Comparison of ENCODE assay signal across 19 cellular contexts in the genomic region with DNA sequence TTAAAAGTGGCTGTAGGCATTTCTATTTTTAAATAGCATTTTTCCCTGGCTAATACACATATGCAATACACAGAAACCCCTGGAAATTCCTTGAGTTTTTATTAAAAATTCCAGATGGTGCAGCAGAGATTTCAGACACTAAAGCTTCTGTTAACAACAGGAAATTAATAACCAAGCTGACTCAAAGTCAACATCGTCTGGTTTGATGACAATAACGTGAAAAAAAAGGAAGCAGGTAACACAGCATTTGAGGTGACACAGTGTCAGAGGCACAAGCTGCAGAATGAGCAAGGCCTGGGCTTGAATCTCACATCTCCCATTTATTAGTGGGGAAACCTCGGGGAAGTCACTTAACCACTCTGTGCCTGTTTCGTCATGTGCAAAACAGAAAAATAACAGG.
DNase-seq lines count a peak whose midpoint lies in the region; ATAC-seq and TF ChIP-seq lines count a peak whose summit lies in the region.
"Had no signal": no experiment of that assay in that cellular context is flagged by ENCODE, and none has a peak within 500 bp of the region (broad histone marks: within the 10 kb centered on the region; RNA-seq: fewer than 3 reads in every experiment).

No MANE protein-coding gene starts in this region.

- intact Hi-C loops in Calu3 (cut with micrococcal nuclease; ENCODE audit: unreplicated experiment): no loop called here

- H3K4me1 Mint-ChIP-seq in Calu3 (ENCODE audit: low read depth, unreplicated experiment) (peaks cover 33% of the 10 kb centered on the region), chondrocyte (ENCODE audit: low read depth) (no peaks in the 10 kb centered on the region)
- H3K4me1 Mint-ChIP-seq: CD4-positive, CD25-positive, alpha-beta regulatory T cell had no signal

- no peak overlapping the region for H3K4me3 ChIP-seq in epithelial cell of esophagus (ENCODE audit: low read length)
- H3K4me3 ChIP-seq: BLaER1, SJCRH30 had no signal

- H3K27ac Mint-ChIP-seq in Calu3 (ENCODE audit: unreplicated experiment): peak overlapping the region; percentile 85
- no peak overlapping the region for H3K27ac Mint-ChIP-seq in chondrocyte (ENCODE audit: unreplicated experiment)
- H3K27ac Mint-ChIP-seq: CD4-positive, CD25-positive, alpha-beta regulatory T cell had no signal

- DNase-seq in Calu3: peak; percentile 20
- peak; percentile 92 for DNase-seq in DMS53 (lab: John Stamatoyannopoulos, UW)
- DNase-seq in NCI-H774 (lab: John Stamatoyannopoulos, UW): peak; percentile 66
- peak; percentile 34 for DNase-seq in epithelial cell of esophagus (ENCODE audit: low read depth)
- no peak for DNase-seq in D341Med (ENCODE audit: low spot score)
- no peak for DNase-seq in kidney glomerular epithelial cell (lab: John Stamatoyannopoulos, UW)
- DNase-seq in chondrocyte (ENCODE audit: low spot score): no peak
- DNase-seq: CD4-positive, CD25-positive, alpha-beta regulatory T cell; IMR-90; KG1; MM.1S; NCI-H2029; NCI-H446 treated with DMSO at 0.1 percent for 48 hours; NCI-H526; SJCRH30 had no signal

- H3K36me3 Mint-ChIP-seq in Calu3 (ENCODE audit: insufficient read depth, unreplicated experiment): no peaks in the 10 kb centered on the region
- no peaks in the 10 kb centered on the region for H3K36me3 Mint-ChIP-seq in chondrocyte (ENCODE audit: low read depth)
- H3K36me3 Mint-ChIP-seq: CD4-positive, CD25-positive, alpha-beta regulatory T cell had no signal

- CTCF ChIA-PET in Calu3 (lab: Charles Lee): interaction anchor here (0.7 to 1.0 kb wide), 2 partner anchors 52 to 1273 kb away, joined by 3 to 6 read pairs; no protein-coding TSS in a partner anchor

- H3K4me3 Mint-ChIP-seq in Calu3 (ENCODE audit: low read depth, unreplicated experiment) (no peak overlapping the region), chondrocyte (ENCODE audit: unreplicated experiment) (no peak overlapping the region)
- H3K4me3 Mint-ChIP-seq: CD4-positive, CD25-positive, alpha-beta regulatory T cell had no signal

- TF ChIP-seq CTCF in Calu3 (IDR thresholded peaks at IDR 0.05; ENCODE audit: unreplicated experiment) (no peak), epithelial cell of esophagus (IDR thresholded peaks at IDR 0.05; ENCODE audit: insufficient read depth, low read depth, low read length, missing control alignments) (no peak), chondrocyte (IDR thresholded peaks at IDR 0.05) (no peak)

- ATAC-seq in HG02852 (IDR thresholded peaks at IDR 0.05; ENCODE audit: unreplicated experiment): no peak
- ATAC-seq: Right ventricle myocardium inferior, SK-N-SH treated with all-trans-retinoic acid at 6 μM for 48 hours had no signal

- no TSS peak for BruUV-seq in Calu3 (replicated peaks; lab: Mats Ljungman, UMichigan)

- H3K9me3 Mint-ChIP-seq in Calu3 (ENCODE audit: low read depth, unreplicated experiment) (peaks cover 5% of the 10 kb centered on the region), chondrocyte (ENCODE audit: low read depth) (peaks cover 13% of the 10 kb centered on the region)

- H3K27me3 Mint-ChIP-seq in Calu3 (ENCODE audit: unreplicated experiment): no peaks in the 10 kb centered on the region
- H3K27me3 Mint-ChIP-seq in chondrocyte (ENCODE audit: low read depth): peaks cover 16% of the 10 kb centered on the region

Comparison
In these comparisons a context has a peak if more than half of its experiments do, and no peak if none do; other contexts are left out.
1. DNase-seq: peak in Calu3 (single experiment), DMS53 (single experiment), NCI-H774 (single experiment) and epithelial cell of esophagus (single experiment); none in D341Med (single experiment), kidney glomerular epithelial cell (single experiment) and chondrocyte (single experiment).